ENCODE assay signal across 18 cellular contexts in the genomic region with DNA sequence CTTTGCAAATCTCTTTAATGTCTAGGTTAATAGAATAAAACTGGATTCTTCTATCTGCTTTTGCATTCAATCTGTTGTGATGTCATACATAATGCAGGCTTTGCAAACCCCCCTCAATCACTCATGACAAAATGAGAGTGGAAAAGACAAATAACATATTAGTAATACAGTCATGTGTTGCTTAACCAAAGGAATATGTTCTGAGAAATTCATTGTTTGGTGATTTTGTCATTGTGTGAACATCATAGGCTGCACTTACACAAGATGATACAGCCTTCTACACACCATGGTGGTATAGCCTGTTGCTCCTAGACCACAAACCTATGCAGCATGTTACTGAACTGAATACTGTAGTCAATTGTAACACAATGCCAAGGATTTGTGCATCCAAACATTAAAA.
DNase-seq lines count a peak whose midpoint lies in the region; ATAC-seq, FAIRE-seq and TF ChIP-seq lines count a peak whose summit lies in the region.
"Had no signal": no experiment of that assay in that cellular context is flagged by ENCODE, and none has a peak within 500 bp of the region (broad histone marks: within the 10 kb centered on the region; RNA-seq: fewer than 3 reads in every experiment).

No MANE protein-coding gene starts in this region.

- H3K27ac ChIP-seq in HepG2 (ENCODE audit: extremely low read length, insufficient read depth, low read length) (no peak overlapping the region), right lobe of liver (no peak overlapping the region), left ventricle myocardium inferior (replicated peaks) (no peak overlapping the region), kidney (ENCODE audit: low read depth in 2 of 2, low read length in 2 of 2) (no peak overlapping the region)

- H3K9me3 ChIP-seq in HepG2 (ENCODE audit: low read length) (no peaks in the 10 kb centered on the region), right lobe of liver (no peaks in the 10 kb centered on the region), left ventricle myocardium inferior (replicated peaks) (peaks cover 27% of the 10 kb centered on the region), kidney (ENCODE audit: control insufficient read depth in 1 of 2, low read length in 2 of 2) (peaks cover 0 to 4% of the 10 kb centered on the region in 2 donors)

- no peaks in the 10 kb centered on the region for H3K79me2 ChIP-seq in HepG2 (ENCODE audit: insufficient read depth, low read length)

- H2AFZ ChIP-seq in HepG2 (ENCODE audit: low read length): no peak overlapping the region

- in situ Hi-C loops in HepG2 (cut with HindIII; ENCODE audit: extremely low pct_ligation_motif_present, low pct_unique_long_range_greater_than_20kb): no loop called here

- H3K36me3 ChIP-seq in HepG2 (replicated peaks in 1 of 2; ENCODE audit: control insufficient read depth in 1 of 2, insufficient read depth in 2 of 2, low read length in 2 of 2) (no peaks in the 10 kb centered on the region), right lobe of liver (no peaks in the 10 kb centered on the region), left ventricle myocardium inferior (no peaks in the 10 kb centered on the region), kidney (ENCODE audit: control insufficient read depth in 1 of 2, insufficient read depth in 2 of 2, low read length in 2 of 2) (no peaks in the 10 kb centered on the region)

- TF ChIP-seq POLR2A in HepG2 (IDR thresholded peaks at IDR 0.05; ENCODE audit: insufficient read depth in 1 of 2, low read depth in 2 of 2, low read length in 2 of 2): no peak
- TF ChIP-seq POLR2A in right lobe of liver (IDR thresholded peaks at IDR 0.05): no peak

- no peak overlapping the region for H3K4me3 ChIP-seq in HepG2 (replicated peaks in 1 of 3; ENCODE audit: insufficient read depth in 1 of 3, low read depth in 2 of 3, low read length in 3 of 3)
- H3K4me3 ChIP-seq in right lobe of liver: no peak overlapping the region
- no peak overlapping the region for H3K4me3 ChIP-seq in choroid plexus epithelial cell (ENCODE audit: low read depth, low read length)
- no peak overlapping the region for H3K4me3 ChIP-seq in foreskin fibroblast (ENCODE audit: low read depth in 1 of 2, low read length in 2 of 2)
- no peak overlapping the region for H3K4me3 ChIP-seq in left ventricle myocardium inferior
- H3K4me3 ChIP-seq in kidney (ENCODE audit: low read length in 2 of 2): no peak overlapping the region

- H3K9ac ChIP-seq in HepG2 (ENCODE audit: insufficient read depth, low read depth, low read length): no peak overlapping the region
- no peak overlapping the region for H3K9ac ChIP-seq in kidney (ENCODE audit: low read length in 2 of 2)

- TF ChIP-seq EP300 in HepG2 (IDR thresholded peaks at IDR 0.05; ENCODE audit: low read depth in 2 of 2, low read length in 2 of 2) (no peak), HepG2 (CRISPR knock-in tag; IDR thresholded peaks at IDR 0.05; ENCODE audit: borderline replicate concordance) (no peak)

- TF ChIP-seq CTCF in HepG2 (CRISPR knock-in tag; IDR thresholded peaks at IDR 0.05) (no peak), right lobe of liver (IDR thresholded peaks at IDR 0.05) (no peak), choroid plexus epithelial cell (conservative IDR thresholded peaks at IDR 0.05; ENCODE audit: low read depth, low read length) (no peak), foreskin fibroblast (IDR thresholded peaks at IDR 0.05; ENCODE audit: low read depth, low read length) (no peak), left ventricle myocardium inferior (IDR thresholded peaks at IDR 0.05; ENCODE audit: borderline replicate concordance) (no peak), kidney (IDR thresholded peaks at IDR 0.05; ENCODE audit: borderline replicate concordance, extremely low read depth, insufficient read depth) (no peak)

- H4K20me1 ChIP-seq in HepG2 (ENCODE audit: insufficient read depth, low read length): no peaks in the 10 kb centered on the region

- CTCF ChIA-PET in HepG2 (lab: Yijun Ruan, JAX; ENCODE audit: low intra/inter-chr PET ratio, low total read pairs): no interaction called here

- H3K4me1 ChIP-seq in HepG2 (ENCODE audit: insufficient read depth, low read length) (peaks cover 17% of the 10 kb centered on the region), right lobe of liver (peaks cover 0 to 20% (median 1%) of the 10 kb centered on the region in 4 donors), left ventricle myocardium inferior (peaks cover 12% of the 10 kb centered on the region), kidney (ENCODE audit: control insufficient read depth in 1 of 2, insufficient read depth in 1 of 2, low read depth in 1 of 2, low read length in 2 of 2) (no peaks in the 10 kb centered on the region)

- BruUV-seq in HepG2 (replicated peaks; lab: Mats Ljungman, UMichigan): no TSS peak

- H3K4me2 ChIP-seq in HepG2 (ENCODE audit: low read depth, low read length): no peak overlapping the region

- DNase-seq in HepG2 (ENCODE audit: low spot score) (no peak), right lobe of liver (no peak), choroid plexus epithelial cell (ENCODE audit: low read depth) (peak; percentile 31), foreskin fibroblast (peak; percentile 23 to 55), left ventricle myocardium inferior (no peak), kidney (no peak)
- DNase-seq: CD4-positive, alpha-beta T cell; DMS79; NCI-H1417 treated with DMSO at 0.1 percent for 48 hours; NCI-H187 treated with DMSO at 0.1 percent for 48 hours; NCI-H2227 treated with DMSO at 0.1 percent for 48 hours; NCI-H510A treated with DMSO at 0.1 percent for 48 hours; NCI-H774; OCI-M1; RPMI8226; SIG-M5 had no signal

- H3K27me3 ChIP-seq in HepG2 (ENCODE audit: control insufficient read depth in 1 of 2, insufficient read depth in 2 of 2, low read length in 2 of 2) (no peaks in the 10 kb centered on the region), right lobe of liver (no peaks in the 10 kb centered on the region), left ventricle myocardium inferior (ENCODE audit: low read depth) (no peaks in the 10 kb centered on the region)

- intact Hi-C loops in HepG2 (cut with micrococcal nuclease; ENCODE audit: unreplicated experiment) (no loop called here), right lobe of liver (cut with DNase I) (no loop called here), left ventricle myocardium inferior (cut with micrococcal nuclease) (loop anchor here (10.0 kb wide), 2 partner anchors 169 to 409 kb away; partner anchors contain the start of gene EGFR), kidney (cut with DNase I) (no loop called here)

- FAIRE-seq in HepG2 (lab: Jason Lieb, UNC): no peak
- no peak for FAIRE-seq in kidney (lab: Jason Lieb, UNC)
- FAIRE-seq: H1 had no signal

- no peak for TF ChIP-seq RAD21 in HepG2 (CRISPR knock-in tag; IDR thresholded peaks at IDR 0.05)

- ATAC-seq in HepG2: no peak
- no peak for ATAC-seq in right lobe of liver
- ATAC-seq in HG03342 (IDR thresholded peaks at IDR 0.05; ENCODE audit: unreplicated experiment): no peak

- POLR2A ChIA-PET in HepG2 (lab: Yijun Ruan, JAX): no interaction called here

TF ChIP-seq in HepG2, 621 proteins besides CTCF, POLR2A, EP300 and RAD21:
- TF ChIP-seq CREB1 (IDR thresholded peaks at IDR 0.05) (peak; percentile 23; the same call in 1 of the 2 replicates), CREB1 (CRISPR knock-in tag; IDR thresholded peaks at IDR 0.05) (no peak), NFRKB (IDR thresholded peaks at IDR 0.05) (no peak)

Comparison
In these comparisons a context has a peak if more than half of its experiments do, and no peak if none do; other contexts are left out.
1. DNase-seq: peak in choroid plexus epithelial cell (single experiment) and foreskin fibroblast (2 of 2); none in HepG2 (single experiment), right lobe of liver (0 of 3), left ventricle myocardium inferior (single experiment) and kidney (single experiment).